ENCODE assay signal across 37 cellular contexts in genomic region chr7:120802751-120803150, GRCh38. TPM values are rescaled to one million over a fixed set of nuclear protein-coding genes. Genes with fewer than 3 reads are reported as not detected.
"Had no signal": no experiment of that assay in that cellular context is flagged by ENCODE, and none has a peak within 500 bp of the region (broad histone marks: within the 10 kb centered on the region; RNA-seq: fewer than 3 reads in every experiment).

No MANE protein-coding gene starts in this region.

- H3K36me3 Mint-ChIP-seq: activated CD4-positive, alpha-beta memory T cell treated with anti-CD3 and anti-CD28 coated beads for 36 hours; activated CD8-positive, alpha-beta memory T cell treated with anti-CD3 and anti-CD28 coated beads, Interleukin-2, amount 10 ng/mL, durations not matched to agents 7 days and 5 days; activated naive CD4-positive, alpha-beta T cell treated with anti-CD3 and anti-CD28 coated beads, Interleukin-2, amount 50 U/mL, for 24 hours; activated naive CD8-positive, alpha-beta T cell treated with anti-CD3 and anti-CD28 coated beads for 36 hours had no signal

- FAIRE-seq: colon had no signal

- H3K27me3 Mint-ChIP-seq: activated CD4-positive, alpha-beta T cell treated with anti-CD3 and anti-CD28 coated beads, Interleukin-2, amount 10 ng/mL, durations not matched to agents 24 days and 14 days; brain had no signal

- H3K36me3 ChIP-seq: adrenal gland, ascending aorta, breast epithelium, cardiac muscle cell, esophagus muscularis mucosa, gastrocnemius medialis had no signal

- DNase-seq: activated CD4-positive, alpha-beta memory T cell treated with anti-CD3 and anti-CD28 coated beads for 36 hours; activated CD4-positive, alpha-beta T cell treated with anti-CD3 and anti-CD28 coated beads for 36 hours; activated CD4-positive, alpha-beta T cell treated with anti-CD3 and anti-CD28 coated beads, Interleukin-2, amount 10 ng/mL, durations not matched to agents 24 days and 14 days; activated CD4-positive, CD25-positive, alpha-beta regulatory T cell; activated CD4-positive, CD25-positive, alpha-beta regulatory T cell treated with anti-CD3 and anti-CD28 coated beads, Interleukin-2, amount 50 U/mL, for 72 hours; activated CD8-positive, alpha-beta memory T cell treated with anti-CD3 and anti-CD28 coated beads, Interleukin-2, amount 10 ng/mL, durations not matched to agents 7 days and 5 days; activated CD8-positive, alpha-beta memory T cell treated with anti-CD3 and anti-CD28 coated beads, Interleukin-2, amount 50 U/mL, for 4 hours; activated CD8-positive, alpha-beta T cell treated with anti-CD3 and anti-CD28 coated beads, Interleukin-2, amount 10 ng/mL, durations not matched to agents 7 days and 5 days; activated effector memory CD4-positive, alpha-beta T cell treated with anti-CD3 and anti-CD28 coated beads, Interleukin-2, amount 50 U/mL, for 16 hours; activated naive CD4-positive, alpha-beta T cell treated with anti-CD3 and anti-CD28 coated beads for 36 hours; activated naive CD8-positive, alpha-beta T cell treated with anti-CD3 and anti-CD28 coated beads for 36 hours; activated naive CD8-positive, alpha-beta T cell treated with anti-CD3 and anti-CD28 coated beads, Interleukin-2, amount 50 U/mL, for 24 hours; activated T-cell treated with anti-CD3 and anti-CD28 coated beads, Interleukin-2, amount 50 U/mL, for 1 hour; activated T-cell treated with anti-CD3 and anti-CD28 coated beads, Interleukin-2, amount 50 U/mL, for 48 hours; central memory CD4-positive, alpha-beta T cell; cortex of kidney; dermis blood vessel endothelial cell; effector CD4-positive, alpha-beta T cell; effector memory CD8-positive, alpha-beta T cell; erythroblast; foreskin keratinocyte; gastrocnemius medialis; glutamatergic neuron; heart left ventricle; T-helper 2 cell had no signal

- H3K4me1 ChIP-seq: breast epithelium, esophagus muscularis mucosa, gastrocnemius medialis had no signal

- H3K27ac Mint-ChIP-seq: activated CD4-positive, alpha-beta memory T cell treated with anti-CD3 and anti-CD28 coated beads for 36 hours; activated CD4-positive, alpha-beta T cell treated with anti-CD3 and anti-CD28 coated beads for 36 hours; activated CD4-positive, alpha-beta T cell treated with anti-CD3 and anti-CD28 coated beads, Interleukin-2, amount 10 ng/mL, durations not matched to agents 24 days and 14 days; activated CD8-positive, alpha-beta memory T cell treated with anti-CD3 and anti-CD28 coated beads, Interleukin-2, amount 10 ng/mL, durations not matched to agents 7 days and 5 days; activated CD8-positive, alpha-beta T cell treated with anti-CD3 and anti-CD28 coated beads, Interleukin-2, amount 10 ng/mL, durations not matched to agents 7 days and 5 days; activated naive CD4-positive, alpha-beta T cell treated with anti-CD3 and anti-CD28 coated beads for 36 hours; activated naive CD4-positive, alpha-beta T cell treated with anti-CD3 and anti-CD28 coated beads, Interleukin-2, amount 50 U/mL, for 24 hours; activated naive CD8-positive, alpha-beta T cell treated with anti-CD3 and anti-CD28 coated beads for 36 hours; activated naive CD8-positive, alpha-beta T cell treated with anti-CD3 and anti-CD28 coated beads, Interleukin-2, amount 50 U/mL, for 24 hours; activated T-helper 1 cell treated with anti-CD3 and anti-CD28 coated beads, Interleukin-12 subunit alpha, Interleukin-12 subunit beta, Interleukin-2, Interleukin-4 antibody, amounts not matched to agents 30 ng/mL and 10 ng/mL and 1 ng/mL, durations not matched to agents 14 hours and 24 hours and 36 hours; activated T-helper 2 cell treated with anti-CD3 and anti-CD28 coated beads, Interferon-gamma antibody, Interleukin-2, Interleukin-4, amounts not matched to agents 10 μg/mL and 5 μg/mL and 100 μg/mL, durations not matched to agents 14 hours and 24 hours and 36 hours; brain; effector memory CD8-positive, alpha-beta T cell had no signal

- ATAC-seq: activated CD4-positive, alpha-beta T cell treated with anti-CD3 and anti-CD28 coated beads for 36 hours; activated CD8-positive, alpha-beta memory T cell treated with anti-CD3 and anti-CD28 coated beads, Interleukin-2, amount 10 ng/mL, durations not matched to agents 7 days and 5 days; activated CD8-positive, alpha-beta T cell treated with anti-CD3 and anti-CD28 coated beads, Interleukin-2, amount 10 ng/mL, durations not matched to agents 7 days and 5 days; activated naive CD8-positive, alpha-beta T cell treated with anti-CD3 and anti-CD28 coated beads, Interleukin-2, amount 50 U/mL, for 24 hours; effector memory CD8-positive, alpha-beta T cell; foreskin keratinocyte; gastrocnemius medialis had no signal

- H3K4me3 ChIP-seq: adrenal gland, ascending aorta, breast epithelium, cardiac muscle cell, esophagus muscularis mucosa, gastrocnemius medialis, heart left ventricle had no signal

- H3K27me3 ChIP-seq: adrenal gland, ascending aorta, breast epithelium, cardiac muscle cell, esophagus muscularis mucosa, foreskin keratinocyte, gastrocnemius medialis, heart left ventricle had no signal

- H3K27ac ChIP-seq: adrenal gland, ascending aorta, breast epithelium, cardiac muscle cell, esophagus muscularis mucosa, foreskin keratinocyte, gastrocnemius medialis, heart left ventricle had no signal

- H3K9me3 ChIP-seq: adrenal gland, ascending aorta, breast epithelium, esophagus muscularis mucosa, gastrocnemius medialis, heart left ventricle had no signal

- H3K4me1 Mint-ChIP-seq: activated CD4-positive, alpha-beta T cell treated with anti-CD3 and anti-CD28 coated beads for 36 hours; activated CD4-positive, alpha-beta T cell treated with anti-CD3 and anti-CD28 coated beads, Interleukin-2, amount 10 ng/mL, durations not matched to agents 24 days and 14 days; activated CD8-positive, alpha-beta memory T cell treated with anti-CD3 and anti-CD28 coated beads, Interleukin-2, amount 10 ng/mL, durations not matched to agents 7 days and 5 days; activated naive CD4-positive, alpha-beta T cell treated with anti-CD3 and anti-CD28 coated beads, Interleukin-2, amount 50 U/mL, for 24 hours; activated naive CD8-positive, alpha-beta T cell treated with anti-CD3 and anti-CD28 coated beads for 36 hours; activated naive CD8-positive, alpha-beta T cell treated with anti-CD3 and anti-CD28 coated beads, Interleukin-2, amount 50 U/mL, for 24 hours had no signal

- H3K9me3 Mint-ChIP-seq: activated CD4-positive, alpha-beta memory T cell treated with anti-CD3 and anti-CD28 coated beads for 36 hours; activated CD4-positive, alpha-beta T cell treated with anti-CD3 and anti-CD28 coated beads, Interleukin-2, amount 10 ng/mL, durations not matched to agents 24 days and 14 days; activated naive CD4-positive, alpha-beta T cell treated with anti-CD3 and anti-CD28 coated beads for 36 hours; activated naive CD4-positive, alpha-beta T cell treated with anti-CD3 and anti-CD28 coated beads, Interleukin-2, amount 50 U/mL, for 24 hours; activated naive CD8-positive, alpha-beta T cell treated with anti-CD3 and anti-CD28 coated beads for 36 hours; activated naive CD8-positive, alpha-beta T cell treated with anti-CD3 and anti-CD28 coated beads, Interleukin-2, amount 50 U/mL, for 24 hours; activated T-helper 1 cell treated with anti-CD3 and anti-CD28 coated beads, Interleukin-12 subunit alpha, Interleukin-12 subunit beta, Interleukin-2, Interleukin-4 antibody, amounts not matched to agents 30 ng/mL and 10 ng/mL and 1 ng/mL, durations not matched to agents 14 hours and 24 hours and 36 hours; activated T-helper 2 cell treated with anti-CD3 and anti-CD28 coated beads, Interferon-gamma antibody, Interleukin-2, Interleukin-4, amounts not matched to agents 10 μg/mL and 5 μg/mL and 100 μg/mL, durations not matched to agents 14 hours and 24 hours and 36 hours; effector memory CD8-positive, alpha-beta T cell had no signal

- H3K4me3 Mint-ChIP-seq: activated CD4-positive, alpha-beta memory T cell treated with anti-CD3 and anti-CD28 coated beads for 36 hours; activated CD4-positive, alpha-beta T cell treated with anti-CD3 and anti-CD28 coated beads for 36 hours; activated CD4-positive, alpha-beta T cell treated with anti-CD3 and anti-CD28 coated beads, Interleukin-2, amount 10 ng/mL, durations not matched to agents 24 days and 14 days; activated CD8-positive, alpha-beta memory T cell treated with anti-CD3 and anti-CD28 coated beads, Interleukin-2, amount 10 ng/mL, durations not matched to agents 7 days and 5 days; activated CD8-positive, alpha-beta T cell treated with anti-CD3 and anti-CD28 coated beads, Interleukin-2, amount 10 ng/mL, durations not matched to agents 7 days and 5 days; activated naive CD4-positive, alpha-beta T cell treated with anti-CD3 and anti-CD28 coated beads for 36 hours; activated naive CD4-positive, alpha-beta T cell treated with anti-CD3 and anti-CD28 coated beads, Interleukin-2, amount 50 U/mL, for 24 hours; activated naive CD8-positive, alpha-beta T cell treated with anti-CD3 and anti-CD28 coated beads for 36 hours; activated naive CD8-positive, alpha-beta T cell treated with anti-CD3 and anti-CD28 coated beads, Interleukin-2, amount 50 U/mL, for 24 hours; activated T-helper 1 cell treated with anti-CD3 and anti-CD28 coated beads, Interleukin-12 subunit alpha, Interleukin-12 subunit beta, Interleukin-2, Interleukin-4 antibody, amounts not matched to agents 30 ng/mL and 10 ng/mL and 1 ng/mL, durations not matched to agents 14 hours and 24 hours and 36 hours; brain; effector memory CD8-positive, alpha-beta T cell had no signal

RNA-seq across cellular contexts. Expression of gene TSPAN12, which starts 55.2 kb away (rescaled TPM):
- total RNA-seq: activated CD4-positive, alpha-beta memory T cell treated with anti-CD3 and anti-CD28 coated beads for 36 hours; activated CD4-positive, alpha-beta T cell treated with anti-CD3 and anti-CD28 coated beads for 36 hours; activated CD4-positive, alpha-beta T cell treated with anti-CD3 and anti-CD28 coated beads, Interleukin-2, amount 10 ng/mL, durations not matched to agents 24 days and 14 days; activated CD8-positive, alpha-beta memory T cell treated with anti-CD3 and anti-CD28 coated beads for 36 hours; activated CD8-positive, alpha-beta memory T cell treated with anti-CD3 and anti-CD28 coated beads, Interleukin-2, amount 10 ng/mL, durations not matched to agents 7 days and 5 days; activated CD8-positive, alpha-beta T cell treated with anti-CD3 and anti-CD28 coated beads, Interleukin-2, amount 10 ng/mL, durations not matched to agents 7 days and 5 days; activated naive CD4-positive, alpha-beta T cell treated with anti-CD3 and anti-CD28 coated beads for 36 hours; activated naive CD8-positive, alpha-beta T cell treated with anti-CD3 and anti-CD28 coated beads for 36 hours; activated T-helper 1 cell treated with anti-CD3 and anti-CD28 coated beads, Interleukin-12 subunit alpha, Interleukin-12 subunit beta, Interleukin-2, Interleukin-4 antibody, amounts not matched to agents 30 ng/mL and 10 ng/mL and 1 ng/mL, durations not matched to agents 14 hours and 24 hours and 36 hours; activated T-helper 2 cell treated with anti-CD3 and anti-CD28 coated beads, Interferon-gamma antibody, Interleukin-2, Interleukin-4, amounts not matched to agents 10 μg/mL and 5 μg/mL and 100 μg/mL, durations not matched to agents 14 hours and 24 hours and 36 hours; T-helper 1 cell treated with Interleukin-12 subunit alpha and Interleukin-12 subunit beta and Interleukin-4 antibody, amounts not matched to agents 30 ng/mL and 1 ng/mL, for 36 hours had no signal
